Comparison of ENCODE assay signal across 26 cellular contexts in genomic region chr5:44183753-44184152, GRCh38.
DNase-seq lines count a peak whose midpoint lies in the region; ATAC-seq and TF ChIP-seq lines count a peak whose summit lies in the region.
"Had no signal": no experiment of that assay in that cellular context is flagged by ENCODE, and none has a peak within 500 bp of the region (broad histone marks: within the 10 kb centered on the region; RNA-seq: fewer than 3 reads in every experiment).

No MANE protein-coding gene starts in this region.

- no peaks in the 10 kb centered on the region for H4K20me1 ChIP-seq in mammary epithelial cell (ENCODE audit: insufficient read depth, low read length)

- peaks cover 19% of the 10 kb centered on the region for H3K9me3 Mint-ChIP-seq in WTC11
- no peaks in the 10 kb centered on the region for H3K9me3 Mint-ChIP-seq in nephron progenitor cell

- no TSS peak for BruUV-seq in mammary epithelial cell (replicated peaks; lab: Mats Ljungman, UMichigan)

- H3K4me3 ChIP-seq in left ventricle myocardium inferior, result no peak overlapping the region
- no peak overlapping the region for H3K4me3 ChIP-seq in mammary epithelial cell (replicated peaks in 1 of 3; ENCODE audit: insufficient read depth in 1 of 3, low read depth in 2 of 3, low read length in 3 of 3)
- H3K4me3 ChIP-seq: K562 had no signal

- POLR2A ChIA-PET in WTC11 (lab: Charles Lee), result no interaction called here

- no peak overlapping the region for H3K9ac ChIP-seq in mammary epithelial cell (ENCODE audit: insufficient read depth, low read length)

- in situ Hi-C loops in mammary epithelial cell (cut with MboI; ENCODE audit: low sequenced_read_pairs in 2 of 2), result no loop called here

- H3K36me3 Mint-ChIP-seq in WTC11 (no peaks in the 10 kb centered on the region), nephron progenitor cell (ENCODE audit: low read depth) (no peaks in the 10 kb centered on the region)

- H3K4me2 ChIP-seq in mammary epithelial cell (ENCODE audit: insufficient read depth, low read depth, low read length), result no peak overlapping the region

- H3K27me3 Mint-ChIP-seq in WTC11 (ENCODE audit: low read depth) (no peaks in the 10 kb centered on the region), nephron progenitor cell (ENCODE audit: low read depth, poor library complexity) (no peaks in the 10 kb centered on the region)

- TF ChIP-seq CTCF in left ventricle myocardium inferior (IDR thresholded peaks at IDR 0.05; ENCODE audit: borderline replicate concordance) (no peak), WTC11 (IDR thresholded peaks at IDR 0.05) (no peak), nephron progenitor cell (IDR thresholded peaks at IDR 0.05) (no peak), mammary epithelial cell (conservative IDR thresholded peaks at IDR 0.05 in 1 of 2, IDR thresholded peaks at IDR 0.05 in 1 of 2; ENCODE audit: extremely low read depth in 1 of 2, insufficient read depth in 1 of 2, low read depth in 1 of 2, low read length in 2 of 2) (no peak)

- H3K4me1 ChIP-seq in left ventricle myocardium inferior, result no peaks in the 10 kb centered on the region
- no peaks in the 10 kb centered on the region for H3K4me1 ChIP-seq in mammary epithelial cell (ENCODE audit: insufficient read depth, low read length)
- H3K4me1 ChIP-seq: BE2C had no signal

- no peak for ATAC-seq in Right ventricle myocardium superior (ENCODE audit: poor library complexity)
- peak; percentile 48 for ATAC-seq in WTC11
- no peak for ATAC-seq in HG02840 (IDR thresholded peaks at IDR 0.05; ENCODE audit: low FRiP score, unreplicated experiment)
- ATAC-seq: HCT116, K562, Panc1 had no signal

- H3K36me3 ChIP-seq in left ventricle myocardium inferior (no peaks in the 10 kb centered on the region), mammary epithelial cell (ENCODE audit: insufficient read depth, low read length) (no peaks in the 10 kb centered on the region)
- H3K36me3 ChIP-seq: BE2C had no signal

- peaks cover 4% of the 10 kb centered on the region; the same call in 1 of the 2 replicates for H3K4me1 Mint-ChIP-seq in WTC11
- H3K4me1 Mint-ChIP-seq in nephron progenitor cell, result no peaks in the 10 kb centered on the region

- no peaks in the 10 kb centered on the region for H3K79me2 ChIP-seq in mammary epithelial cell (ENCODE audit: insufficient read depth, low read length)

- no peak overlapping the region for H3K4me3 Mint-ChIP-seq in WTC11
- no peak overlapping the region for H3K4me3 Mint-ChIP-seq in nephron progenitor cell

- no peaks in the 10 kb centered on the region for H3K9me3 ChIP-seq in left ventricle myocardium inferior (replicated peaks)
- peaks cover 4% of the 10 kb centered on the region for H3K9me3 ChIP-seq in mammary epithelial cell (replicated peaks; ENCODE audit: insufficient read depth, low read length)
- H3K9me3 ChIP-seq: BE2C had no signal

- H2AFZ ChIP-seq in mammary epithelial cell (ENCODE audit: low read depth, low read length), result no peak overlapping the region

- intact Hi-C loops in Right ventricle myocardium superior (cut with DNase I), result no loop called here
- intact Hi-C loops in left ventricle myocardium inferior (cut with micrococcal nuclease), result no loop called here
- intact Hi-C loops in mammary epithelial cell (cut with micrococcal nuclease), result no loop called here

- H3K27ac ChIP-seq in left ventricle myocardium inferior (replicated peaks), result no peak overlapping the region
- H3K27ac ChIP-seq in mammary epithelial cell (ENCODE audit: insufficient read depth, low read depth, low read length), result no peak overlapping the region
- H3K27ac ChIP-seq: 22Rv1, RWPE1 had no signal

- no peaks in the 10 kb centered on the region for H3K27me3 ChIP-seq in left ventricle myocardium inferior (ENCODE audit: low read depth)
- no peaks in the 10 kb centered on the region for H3K27me3 ChIP-seq in mammary epithelial cell (ENCODE audit: insufficient read depth, low read length)
- H3K27me3 ChIP-seq: BE2C had no signal

- CTCF ChIA-PET in WTC11 (lab: Charles Lee) (no interaction called here), mammary epithelial cell (lab: Charles Lee; ENCODE audit: low non-redundant PET) (no interaction called here)

- DNase-seq in Right ventricle myocardium superior (peak; percentile 12), left ventricle myocardium inferior (no peak), WTC11 (ENCODE audit: low spot score) (no peak), nephron progenitor cell (peak; percentile 1), mammary epithelial cell (no peak), NOMO-1 treated with DMSO at 0.1 percent for 48 hours (lab: John Stamatoyannopoulos, UW; ENCODE audit: unreplicated experiment) (no peak)
- DNase-seq: ACHN, BE2C, Calu3, DMS79 treated with DMSO at 0.1 percent for 48 hours, GOT3, Kasumi-1, MV-4-11, NCI-H1105, NCI-H146, NCI-H1930, NCI-H2107, NCI-H524, NCI-H748 treated with DMSO at 0.1 percent for 48 hours, SHP77 treated with DMSO at 0.1 percent for 48 hours had no signal

- dilution Hi-C loops in mammary epithelial cell (cut with HindIII; ENCODE audit: low sequenced_read_pairs), result no loop called here

- 59% methylated on average over 3 of the region's 3 CpGs for WGBS in mammary epithelial cell (ENCODE audit: low coverage, missing lambda C conversion rate)

- H3K27ac Mint-ChIP-seq in WTC11 (no peak overlapping the region), nephron progenitor cell (peak overlapping the region; percentile 20)

TF ChIP-seq in WTC11, 78 proteins besides CTCF, POLR2A, EP300 and RAD21:
- TF ChIP-seq ZNF416 (CRISPR knock-in tag; IDR thresholded peaks at IDR 0.05) (no peak), E2F1 (CRISPR knock-in tag; IDR thresholded peaks at IDR 0.05) (no peak), ZNF317 (CRISPR knock-in tag; IDR thresholded peaks at IDR 0.05; ENCODE audit: borderline replicate concordance, low read depth) (no peak), NR3C1 (CRISPR knock-in tag; conservative IDR thresholded peaks at IDR 0.05; ENCODE audit: low read depth) (no peak), MYBL2 (CRISPR knock-in tag; IDR thresholded peaks at IDR 0.05) (no peak), E2F4 (CRISPR knock-in tag; IDR thresholded peaks at IDR 0.05; ENCODE audit: borderline replicate concordance, low read depth) (no peak), HMGA2 (CRISPR knock-in tag; IDR thresholded peaks at IDR 0.05) (no peak), CBFB (CRISPR knock-in tag; IDR thresholded peaks at IDR 0.05; ENCODE audit: low read depth) (no peak)

Comparison
In these comparisons a context has a peak if more than half of its experiments do, and no peak if none do; other contexts are left out.
1. DNase-seq: peak in Right ventricle myocardium superior (single experiment) and nephron progenitor cell (single experiment); none in left ventricle myocardium inferior (single experiment), WTC11 (single experiment), mammary epithelial cell (single experiment) and NOMO-1 treated with DMSO at 0.1 percent for 48 hours (single experiment).